Comparison of ENCODE assay signal across 24 cellular contexts in the genomic region with DNA sequence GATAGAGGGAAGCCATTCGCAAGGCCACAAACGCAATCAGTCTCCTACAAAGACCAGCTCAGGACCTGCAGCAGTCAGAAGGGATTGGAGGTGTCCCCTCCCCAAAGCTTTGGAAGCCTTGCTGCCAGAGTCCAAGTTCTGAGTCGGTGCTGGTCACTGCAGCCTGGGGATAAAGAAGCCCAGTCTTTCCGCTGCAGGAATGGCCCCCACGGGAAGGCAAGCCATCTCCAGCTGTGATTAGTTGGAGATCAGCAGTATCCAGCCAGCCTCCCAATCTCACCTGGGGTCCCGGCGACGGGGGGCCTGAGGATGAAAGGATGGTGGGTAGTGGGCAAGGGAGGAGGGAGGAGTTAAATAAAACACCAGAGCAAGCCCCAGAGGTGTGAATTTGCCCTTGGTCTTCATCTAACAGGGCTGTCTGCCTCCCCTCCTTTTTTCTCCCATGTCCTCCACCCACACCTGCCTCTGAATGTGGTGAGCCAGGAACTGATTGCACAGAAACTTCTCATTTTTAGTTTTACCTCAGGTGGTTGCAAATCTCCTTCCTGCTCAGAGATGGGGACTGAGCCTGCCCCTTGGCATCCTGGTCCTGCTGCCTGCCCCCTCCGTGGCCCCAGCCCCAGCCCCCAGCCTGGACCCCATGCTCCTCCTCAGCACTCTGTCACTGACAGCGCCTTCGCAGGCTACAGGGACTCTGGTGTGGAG.
"Had no signal": no experiment of that assay in that cellular context is flagged by ENCODE, and none has a peak within 500 bp of the region (broad histone marks: within the 10 kb centered on the region; RNA-seq: fewer than 3 reads in every experiment).

No MANE protein-coding gene starts in this region.

- H3K9me3 Mint-ChIP-seq: activated CD4-positive, alpha-beta memory T cell treated with anti-CD3 and anti-CD28 coated beads for 36 hours; activated CD4-positive, alpha-beta T cell treated with anti-CD3 and anti-CD28 coated beads, Interleukin-2, amount 10 ng/mL, durations not matched to agents 24 days and 14 days; activated T-cell treated with anti-CD3 and anti-CD28 coated beads, Interleukin-2, amount 50 U/mL, for 4 hours; activated T-helper 17 cell treated with anti-CD3 and anti-CD28 coated beads, Interleukin-2, amount 50 U/mL, for 72 hours; central memory CD8-positive, alpha-beta T cell had no signal

- H3K4me3 Mint-ChIP-seq: activated CD4-positive, alpha-beta memory T cell treated with anti-CD3 and anti-CD28 coated beads for 36 hours; activated CD4-positive, alpha-beta T cell treated with anti-CD3 and anti-CD28 coated beads for 36 hours; activated CD4-positive, alpha-beta T cell treated with anti-CD3 and anti-CD28 coated beads, Interleukin-2, amount 10 ng/mL, durations not matched to agents 24 days and 14 days; activated CD8-positive, alpha-beta T cell treated with anti-CD3 and anti-CD28 coated beads, Interleukin-2, amount 10 ng/mL, durations not matched to agents 7 days and 5 days; activated naive CD8-positive, alpha-beta T cell; activated T-cell treated with anti-CD3 and anti-CD28 coated beads, Interleukin-2, amount 50 U/mL, for 4 hours; activated T-helper 17 cell treated with anti-CD3 and anti-CD28 coated beads, Interleukin-2, amount 50 U/mL, for 72 hours; central memory CD8-positive, alpha-beta T cell had no signal

- DNase-seq: activated CD4-positive, alpha-beta memory T cell treated with anti-CD3 and anti-CD28 coated beads for 36 hours; activated CD4-positive, alpha-beta T cell treated with anti-CD3 and anti-CD28 coated beads for 36 hours; activated CD4-positive, alpha-beta T cell treated with anti-CD3 and anti-CD28 coated beads, Interleukin-2, amount 10 ng/mL, durations not matched to agents 24 days and 14 days; activated CD4-positive, CD25-positive, alpha-beta regulatory T cell; activated CD4-positive, CD25-positive, alpha-beta regulatory T cell treated with anti-CD3 and anti-CD28 coated beads, Interleukin-2, amount 50 U/mL, for 72 hours; activated CD8-positive, alpha-beta T cell treated with anti-CD3 and anti-CD28 coated beads, Interleukin-2, amount 10 ng/mL, durations not matched to agents 7 days and 5 days; activated effector memory CD4-positive, alpha-beta T cell treated with Interleukin-2 at 50 U/mL for 16 hours; activated gamma-delta T cell treated with Interleukin-2 at 50 U/mL for 16 hours; activated naive CD4-positive, alpha-beta T cell treated with anti-CD3 and anti-CD28 coated beads, Interleukin-2, amount 50 U/mL, for 16 hours; activated naive CD4-positive, alpha-beta T cell treated with Interleukin-2 at 50 U/mL for 16 hours; activated T-cell treated with anti-CD3 and anti-CD28 coated beads, Interleukin-2, amount 50 U/mL, for 4 hours; amniotic stem cell; anterior cingulate cortex; brain microvascular endothelial cell; cortex of kidney; effector memory CD4-positive, alpha-beta T cell; erythroblast; esophagus squamous epithelium; foreskin melanocyte; T-helper 2 cell had no signal

- ATAC-seq: activated CD4-positive, alpha-beta T cell treated with anti-CD3 and anti-CD28 coated beads for 36 hours; activated CD8-positive, alpha-beta T cell treated with anti-CD3 and anti-CD28 coated beads, Interleukin-2, amount 10 ng/mL, durations not matched to agents 7 days and 5 days; activated T-cell treated with anti-CD3 and anti-CD28 coated beads, Interleukin-2, amount 50 U/mL, for 4 hours; activated T-helper 17 cell treated with anti-CD3 and anti-CD28 coated beads, Interleukin-2, amount 50 U/mL, for 72 hours; gastroesophageal sphincter had no signal

- H3K27ac Mint-ChIP-seq: activated CD4-positive, alpha-beta memory T cell treated with anti-CD3 and anti-CD28 coated beads for 36 hours; activated CD4-positive, alpha-beta T cell treated with anti-CD3 and anti-CD28 coated beads for 36 hours; activated CD4-positive, alpha-beta T cell treated with anti-CD3 and anti-CD28 coated beads, Interleukin-2, amount 10 ng/mL, durations not matched to agents 24 days and 14 days; activated CD8-positive, alpha-beta T cell treated with anti-CD3 and anti-CD28 coated beads, Interleukin-2, amount 10 ng/mL, durations not matched to agents 7 days and 5 days; activated naive CD8-positive, alpha-beta T cell; activated T-helper 17 cell treated with anti-CD3 and anti-CD28 coated beads, Interleukin-2, amount 50 U/mL, for 72 hours had no signal

- H3K27ac ChIP-seq: brain microvascular endothelial cell, esophagus squamous epithelium, gastroesophageal sphincter had no signal

- H3K27me3 ChIP-seq: brain microvascular endothelial cell had no signal

- H3K36me3 Mint-ChIP-seq: activated CD4-positive, alpha-beta memory T cell treated with anti-CD3 and anti-CD28 coated beads for 36 hours; activated naive CD8-positive, alpha-beta T cell had no signal

- H3K36me3 ChIP-seq: brain microvascular endothelial cell, esophagus squamous epithelium, gastroesophageal sphincter had no signal

- H3K9me3 ChIP-seq: esophagus squamous epithelium, gastroesophageal sphincter had no signal

- H3K4me1 Mint-ChIP-seq: activated CD4-positive, alpha-beta T cell treated with anti-CD3 and anti-CD28 coated beads for 36 hours; activated CD4-positive, alpha-beta T cell treated with anti-CD3 and anti-CD28 coated beads, Interleukin-2, amount 10 ng/mL, durations not matched to agents 24 days and 14 days; activated T-helper 17 cell treated with anti-CD3 and anti-CD28 coated beads, Interleukin-2, amount 50 U/mL, for 72 hours had no signal

- H3K4me3 ChIP-seq: esophagus squamous epithelium, gastroesophageal sphincter had no signal
